ENCODE assay signal across 22 cellular contexts in genomic region chr9:70298245-70298771, GRCh38. TPM values are rescaled to one million over a fixed set of nuclear protein-coding genes. Genes with fewer than 3 reads are reported as not detected.
DNase-seq lines count a peak whose midpoint lies in the region; ATAC-seq, FAIRE-seq and TF ChIP-seq lines count a peak whose summit lies in the region.
"Had no signal": no experiment of that assay in that cellular context is flagged by ENCODE, and none has a peak within 500 bp of the region (broad histone marks: within the 10 kb centered on the region; RNA-seq: fewer than 3 reads in every experiment).

No MANE protein-coding gene starts in this region.

- TF ChIP-seq RAD21 in SK-N-SH (IDR thresholded peaks at IDR 0.05; ENCODE audit: low read length): no peak

- no peak overlapping the region for H3K4me2 ChIP-seq in SK-N-SH
- H3K4me2 ChIP-seq: BLaER1 had no signal

- H3K4me1 ChIP-seq in SK-N-SH (ENCODE audit: control insufficient read depth in 1 of 2, insufficient read depth in 2 of 2, low read depth in 1 of 2, low read length in 1 of 2) (no peaks in the 10 kb centered on the region), SJSA1 (replicated peaks) (peaks cover 16% of the 10 kb centered on the region)
- H3K4me1 ChIP-seq: BE2C, BLaER1, Caco-2 had no signal

- no peaks in the 10 kb centered on the region for H3K9me2 ChIP-seq in SK-N-SH

- DNase-seq in SK-N-SH (no peak), LNCaP clone FGC (ENCODE audit: low read depth) (peak; percentile 85), SJSA1 (ENCODE audit: low read depth in 1 of 2, low spot score in 2 of 2) (no peak), NCI-H1105 treated with DMSO at 0.1 percent for 48 hours (lab: John Stamatoyannopoulos, UW) (no peak), COLO668 (lab: John Stamatoyannopoulos, UW; ENCODE audit: unreplicated experiment) (no peak)
- DNase-seq in stimulated activated CD4-positive, alpha-beta T cell treated with anti-CD3 and anti-CD28 coated beads, Interleukin-4, amount 100 ng/mL, for 4 hours: no peak
- DNase-seq: ACHN; BE2C; C1 segment of cervical spinal cord; Caco-2; Calu3; CD4-positive, alpha-beta memory T cell; CD4-positive, CD25-positive, alpha-beta regulatory T cell; CD8-positive, alpha-beta memory T cell; DMS79 treated with DMSO at 0.1 percent for 48 hours; GF-D8 had no signal

- H3K4me3 ChIP-seq in SK-N-SH (ENCODE audit: low read depth in 2 of 2, low read length in 1 of 2): no peak overlapping the region
- H3K4me3 ChIP-seq in LNCaP clone FGC (ENCODE audit: low read depth, low read length): no peak overlapping the region
- H3K4me3 ChIP-seq in SJSA1: no peak overlapping the region
- H3K4me3 ChIP-seq: BLaER1 had no signal

- H3F3A ChIP-seq in SK-N-SH (replicated peaks; ENCODE audit: insufficient read depth): peaks cover 16% of the 10 kb centered on the region

- 93% methylated on average over 1 of the region's 1 CpG for WGBS in SK-N-SH (ENCODE audit: low lambda C conversion rate)

- POLR2A ChIA-PET in SK-N-SH (lab: Yijun Ruan, JAX): no interaction called here

- peaks cover 76% of the 10 kb centered on the region for H3K79me2 ChIP-seq in SK-N-SH (ENCODE audit: insufficient read depth)

- ATAC-seq in SK-N-SH treated with all-trans-retinoic acid at 6 μM for 48 hours: no peak

- TF ChIP-seq CTCF in SK-N-SH (IDR thresholded peaks at IDR 0.05) (no peak), LNCaP clone FGC (IDR thresholded peaks at IDR 0.05; ENCODE audit: control insufficient read depth, extremely low read depth, insufficient read depth) (no peak)

- H3K27me3 ChIP-seq in SK-N-SH (ENCODE audit: insufficient read depth): no peaks in the 10 kb centered on the region
- H3K27me3 ChIP-seq in SJSA1 (replicated peaks): no peaks in the 10 kb centered on the region
- H3K27me3 ChIP-seq: BE2C, BLaER1 had no signal

- no peak overlapping the region for H3K9ac ChIP-seq in SK-N-SH
- H3K9ac ChIP-seq: BLaER1 had no signal

- CTCF ChIA-PET in SK-N-SH (lab: Yijun Ruan, JAX): no interaction called here

- H3K27ac ChIP-seq in SK-N-SH (ENCODE audit: low read depth in 2 of 2, low read length in 1 of 2) (no peak overlapping the region), SJSA1 (peak overlapping the region; percentile 37; the same call in 1 of the 2 replicates)
- H3K27ac ChIP-seq: 22Rv1, BLaER1 had no signal

- no peak overlapping the region for H2AFZ ChIP-seq in SK-N-SH (ENCODE audit: low read depth)

- H3K9me3 ChIP-seq in SK-N-SH (no peaks in the 10 kb centered on the region), SJSA1 (replicated peaks) (no peaks in the 10 kb centered on the region)
- H3K9me3 ChIP-seq: BE2C, Caco-2 had no signal

- TF ChIP-seq EP300 in SK-N-SH (IDR thresholded peaks at IDR 0.05; ENCODE audit: borderline replicate concordance in 1 of 2, low read depth in 1 of 2, low read length in 1 of 2): no peak

- H3K36me3 ChIP-seq in SK-N-SH (replicated peaks in 1 of 2; ENCODE audit: control insufficient read depth in 1 of 2, insufficient read depth in 2 of 2, low read length in 1 of 2): peaks cover 54 to 82% of the 10 kb centered on the region in 2 experiments
- H3K36me3 ChIP-seq in SJSA1: peaks cover 71% of the 10 kb centered on the region

- H4K20me1 ChIP-seq in SK-N-SH (ENCODE audit: insufficient read depth): no peaks in the 10 kb centered on the region
- H4K20me1 ChIP-seq: BLaER1 had no signal

- peak; percentile 62 for FAIRE-seq in islet of Langerhans (lab: Jason Lieb, UNC)
- FAIRE-seq: GM12891, GM19239 had no signal

TF ChIP-seq in SK-N-SH treated with all-trans-retinoic acid at 6 μM for 48 hours, 23 proteins besides CTCF, POLR2A, EP300 and RAD21:
- TF ChIP-seq TCF4 (CRISPR knock-in tag; IDR thresholded peaks at IDR 0.05; ENCODE audit: borderline replicate concordance) (0 out of 2 replicates have a peak, but pooled peaks have one; percentile 41), ISL1 (CRISPR knock-in tag; IDR thresholded peaks at IDR 0.05) (peak; percentile 92), ZFP3 (CRISPR knock-in tag; IDR thresholded peaks at IDR 0.05) (no peak)

TF ChIP-seq in SK-N-SH, 30 proteins besides CTCF, POLR2A, EP300 and RAD21:
- no peak for TF ChIP-seq TCF12 (IDR thresholded peaks at IDR 0.05)
- no peak for TF ChIP-seq SMC3 (IDR thresholded peaks at IDR 0.05; ENCODE audit: low read depth, low read length)
- no peak for TF ChIP-seq RFX5 (IDR thresholded peaks at IDR 0.05; ENCODE audit: low read length)

RNA-seq across cellular contexts. Expression of gene SMC5, which starts 39.5 kb away (rescaled TPM):
- polyA plus RNA-seq in SK-N-SH (2012; rRNA removed): 5.3 and 7.5 TPM in 2 replicates
- 6.5 and 8.2 TPM in 2 replicates for polyA plus RNA-seq in SK-N-SH (2012; cell fraction: cytosol; rRNA removed)
- polyA plus RNA-seq in SK-N-SH (2012; cell fraction: nucleus; rRNA removed): 6.4 and 14.5 TPM in 2 replicates
- total RNA-seq in SJSA1 (2014; rRNA removed; shearing (Covaris generic)): 21.5 and 30.2 TPM in 2 replicates
